25 cellular contexts compared by ENCODE assay signal in the genomic region with DNA sequence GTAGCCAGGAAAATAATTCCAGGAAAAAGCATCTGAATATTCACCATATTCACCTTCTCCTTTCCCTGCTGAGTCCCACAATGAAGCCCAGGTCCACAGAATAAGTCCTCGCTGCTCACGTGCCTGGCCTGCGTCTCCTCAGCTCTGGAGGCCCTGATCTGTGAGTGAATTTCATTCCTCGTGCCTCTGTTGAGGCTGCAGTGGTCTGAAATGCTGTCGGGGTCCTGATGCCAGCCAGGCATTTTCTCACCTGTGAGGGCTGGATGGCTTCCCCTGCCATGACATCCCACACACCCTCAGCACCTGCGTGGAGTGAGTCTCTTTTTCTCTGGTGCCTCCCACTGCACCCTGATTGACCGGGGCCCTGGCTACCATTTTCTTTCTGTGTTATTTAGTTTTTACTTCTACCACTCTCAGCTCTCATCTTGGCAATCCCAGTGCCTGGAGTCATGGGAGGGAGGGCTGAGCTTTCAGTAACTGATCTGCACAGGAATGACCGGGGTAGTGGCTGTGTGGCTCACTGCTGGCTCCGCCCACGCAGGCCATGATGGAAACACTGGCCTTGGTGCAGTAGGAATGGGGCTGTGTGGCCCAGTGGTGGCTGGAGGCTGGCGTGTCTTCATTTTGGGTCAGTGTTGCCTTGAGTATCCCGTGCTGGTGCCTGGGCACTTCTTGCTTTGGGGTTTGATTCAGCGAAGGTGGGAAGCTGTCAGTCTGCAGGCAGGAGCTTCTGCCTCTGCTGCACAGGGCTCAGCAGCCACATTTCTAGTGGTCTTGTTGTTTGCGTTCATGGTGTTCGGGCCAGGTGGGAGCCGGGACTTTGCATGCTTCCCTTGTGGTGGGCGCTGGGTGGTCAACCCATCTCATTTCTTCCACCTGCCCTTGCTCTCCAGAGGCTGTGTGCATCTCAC.
"Had no signal": no experiment of that assay in that cellular context is flagged by ENCODE, and none has a peak within 500 bp of the region (broad histone marks: within the 10 kb centered on the region; RNA-seq: fewer than 3 reads in every experiment).

No MANE protein-coding gene starts in this region.

- H3K4me3 ChIP-seq: colonic mucosa, gastrocnemius medialis, left ventricle myocardium inferior, lower lobe of right lung, prostate gland, right atrium auricular region, sigmoid colon, thoracic aorta, tibial nerve, vagina had no signal

- H3K27ac Mint-ChIP-seq: dendritic cell treated with granulocyte-macrophage colony-stimulating factor and Interleukin-4, amounts not matched to agents 40 ng/mL and 50 ng/mL, for 4 days; endodermal cell; natural killer cell treated with Interleukin-12 subunit alpha and Interleukin-12 subunit beta and Interleukin-15 and Interleukin-18, amount 100 ng/mL, for 72 hours; stimulated activated effector memory CD8-positive, alpha-beta T cell treated with anti-CD3 and anti-CD28 coated beads, Interleukin-12 subunit alpha, Interleukin-12 subunit beta, amount 100 ng/mL, for 72 hours had no signal

- H3K27ac ChIP-seq: colonic mucosa, epithelial cell of prostate, gastrocnemius medialis, left ventricle myocardium inferior, lower lobe of right lung, neutrophil, parathyroid adenoma, prostate gland, right atrium auricular region, sigmoid colon, thoracic aorta, tibial nerve, vagina had no signal

- H3K9me3 ChIP-seq: colonic mucosa, gastrocnemius medialis, left ventricle myocardium inferior, lower lobe of right lung, neutrophil, prostate gland, right atrium auricular region, sigmoid colon, thoracic aorta, tibial nerve, vagina had no signal

- H3K27me3 ChIP-seq: colonic mucosa, neutrophil, right atrium auricular region, sigmoid colon, tibial nerve, vagina had no signal

- DNase-seq: colonic mucosa; effector CD8-positive, alpha-beta T cell; endodermal cell; foreskin fibroblast; gastrocnemius medialis; left cardiac atrium; left ventricle myocardium inferior; lower lobe of right lung; sigmoid colon; stimulated activated CD4-positive, alpha-beta T cell treated with anti-CD3 and anti-CD28 coated beads, Interleukin-2, amount 100 ng/mL, for 24 hours; stimulated activated CD4-positive, alpha-beta T cell treated with anti-CD3 and anti-CD28 coated beads, Interleukin-4, amount 100 ng/mL, for 24 hours; stimulated activated naive CD4-positive, alpha-beta T cell treated with Interleukin-2 at 50 U/mL for 16 hours had no signal

- H3K4me3 Mint-ChIP-seq: dendritic cell treated with granulocyte-macrophage colony-stimulating factor and Interleukin-4, amounts not matched to agents 40 ng/mL and 50 ng/mL, for 4 days; endodermal cell; natural killer cell treated with Interleukin-12 subunit alpha and Interleukin-12 subunit beta and Interleukin-15 and Interleukin-18, amount 100 ng/mL, for 72 hours; neural crest cell; stimulated activated effector memory CD8-positive, alpha-beta T cell treated with anti-CD3 and anti-CD28 coated beads, Interleukin-12 subunit alpha, Interleukin-12 subunit beta, amount 100 ng/mL, for 72 hours had no signal

- H3K4me1 ChIP-seq: colonic mucosa, gastrocnemius medialis, left ventricle myocardium inferior, lower lobe of right lung, parathyroid adenoma, prostate gland, right atrium auricular region, tibial nerve, vagina had no signal

- H3K36me3 ChIP-seq: colonic mucosa, gastrocnemius medialis, left ventricle myocardium inferior, lower lobe of right lung, neutrophil, prostate gland, right atrium auricular region, sigmoid colon, thoracic aorta, tibial nerve, vagina had no signal

- H3K4me1 Mint-ChIP-seq: endodermal cell, neural crest cell had no signal

- H3K9me3 Mint-ChIP-seq: dendritic cell treated with granulocyte-macrophage colony-stimulating factor and Interleukin-4, amounts not matched to agents 40 ng/mL and 50 ng/mL, for 4 days; natural killer cell treated with Interleukin-12 subunit alpha and Interleukin-12 subunit beta and Interleukin-15 and Interleukin-18, amount 100 ng/mL, for 72 hours; stimulated activated effector memory CD8-positive, alpha-beta T cell treated with anti-CD3 and anti-CD28 coated beads, Interleukin-12 subunit alpha, Interleukin-12 subunit beta, amount 100 ng/mL, for 72 hours had no signal

- ATAC-seq: esophagus mucosa; gastrocnemius medialis; left cardiac atrium; lower lobe of right lung; natural killer cell treated with Interleukin-12 subunit alpha and Interleukin-12 subunit beta and Interleukin-15 and Interleukin-18, amount 100 ng/mL, for 72 hours; stimulated activated effector memory CD8-positive, alpha-beta T cell treated with anti-CD3 and anti-CD28 coated beads, Interleukin-12 subunit alpha, Interleukin-12 subunit beta, amount 100 ng/mL, for 72 hours had no signal

- H3K36me3 Mint-ChIP-seq: natural killer cell treated with Interleukin-12 subunit alpha and Interleukin-12 subunit beta and Interleukin-15 and Interleukin-18, amount 100 ng/mL, for 72 hours; stimulated activated effector memory CD8-positive, alpha-beta T cell treated with anti-CD3 and anti-CD28 coated beads, Interleukin-12 subunit alpha, Interleukin-12 subunit beta, amount 100 ng/mL, for 72 hours had no signal

- H3K27me3 Mint-ChIP-seq: dendritic cell treated with granulocyte-macrophage colony-stimulating factor and Interleukin-4, amounts not matched to agents 40 ng/mL and 50 ng/mL, for 4 days had no signal
